Comparison of ENCODE assay signal across 8 cellular contexts in genomic region chr14:101721951-101722661, GRCh38. TPM values are rescaled to one million over a fixed set of nuclear protein-coding genes. Genes with fewer than 3 reads are reported as not detected.
DNase-seq lines count a peak whose midpoint lies in the region; ATAC-seq lines count a peak whose summit lies in the region.

No MANE protein-coding gene starts in this region.

- in situ Hi-C loops in KBM-7 (cut with MboI; ENCODE audit: low pct_unique_long_range_greater_than_20kb, low sequenced_read_pairs), result no loop called here

- intact Hi-C loops in sciatic nerve (cut with DNase I), result no loop called here

- H3K36me3 ChIP-seq in CD8-positive, alpha-beta memory T cell (ENCODE audit: insufficient read depth, low read length), result no peaks in the 10 kb centered on the region

- ATAC-seq in sciatic nerve, result peak; percentile 53

- no peaks in the 10 kb centered on the region for H3K9me3 Mint-ChIP-seq in CD8-positive, alpha-beta memory T cell

- no peaks in the 10 kb centered on the region for H3K9me3 ChIP-seq in CD8-positive, alpha-beta memory T cell (ENCODE audit: low read length)

- H3K27me3 ChIP-seq in CD8-positive, alpha-beta memory T cell (ENCODE audit: insufficient read depth, low read length, poor library complexity, severe bottlenecking), result no peaks in the 10 kb centered on the region

- CTCF ChIA-PET in CD8-positive, alpha-beta memory T cell (lab: Charles Lee), result interaction anchor here (0.5 to 2.9 kb wide), 13 partner anchors 9 to 891 kb away, joined by 3 to 29 read pairs (median 4); partner anchors contain the start of gene PPP2R5C

- peak overlapping the region; percentile 42 for H3K4me3 ChIP-seq in CD8-positive, alpha-beta memory T cell (ENCODE audit: low read length)

- peaks cover 52 to 79% (median 77%) of the 10 kb centered on the region in 3 donors for H3K4me1 Mint-ChIP-seq in CD8-positive, alpha-beta memory T cell

- peak overlapping the region; percentile 95 to 99 (median 97) for H3K27ac Mint-ChIP-seq in CD8-positive, alpha-beta memory T cell

- DNase-seq in CD8-positive, alpha-beta memory T cell, result peak; percentile 70 to 93 (median 89)
- peak; percentile 81 for DNase-seq in KBM-7
- DNase-seq in activated CD4-positive, alpha-beta T cell treated with anti-CD3 and anti-CD28 coated beads, Interleukin-2, amount 50 U/mL, for 4 hours, result peak; percentile 62 to 63
- peak; percentile 68 for DNase-seq in epithelial cell of prostate (ENCODE audit: low read depth, low spot score)
- DNase-seq in sciatic nerve (ENCODE audit: low spot score), result no peak
- no peak for DNase-seq in COLO668 (lab: John Stamatoyannopoulos, UW; ENCODE audit: unreplicated experiment)
- no peak for DNase-seq in NCI-H69 (lab: John Stamatoyannopoulos, UW)
- DNase-seq in HPDE6-E6E7 (ENCODE audit: extremely low spot score), result no peak

- peak overlapping the region; percentile 88 for H3K27ac ChIP-seq in CD8-positive, alpha-beta memory T cell (ENCODE audit: low read depth, low read length)
- peak overlapping the region; percentile 78 for H3K27ac ChIP-seq in epithelial cell of prostate

- no peaks in the 10 kb centered on the region for H3K36me3 Mint-ChIP-seq in CD8-positive, alpha-beta memory T cell

- peaks cover 56% of the 10 kb centered on the region for H3K4me1 ChIP-seq in CD8-positive, alpha-beta memory T cell (ENCODE audit: insufficient read depth, low read length)

- POLR2A ChIA-PET in CD8-positive, alpha-beta memory T cell (lab: Charles Lee), result interaction anchor here (0.6 to 2.7 kb wide), 17 partner anchors 9 to 1836 kb away, joined by 3 to 24 read pairs (median 6); partner anchors contain the start of gene MOK

- peaks cover 0 to 2% of the 10 kb centered on the region in 2 donors for H3K27me3 Mint-ChIP-seq in CD8-positive, alpha-beta memory T cell

- peak overlapping the region; percentile 64 to 87 (median 78) for H3K4me3 Mint-ChIP-seq in CD8-positive, alpha-beta memory T cell

RNA-seq across cellular contexts. Expression of gene PPP2R5C, which starts 39.4 kb away (rescaled TPM):
- 100 to 1,000 TPM; 278 to 307 TPM for total RNA-seq in CD8-positive, alpha-beta memory T cell
- polyA plus RNA-seq in CD8-positive, alpha-beta memory T cell, result 342 TPM
- total RNA-seq in sciatic nerve, result 144 TPM

Comparison
In these comparisons a context has a peak if more than half of its experiments do, and no peak if none do; other contexts are left out.
1. DNase-seq: peak in CD8-positive, alpha-beta memory T cell (5 of 5), KBM-7 (single experiment), activated CD4-positive, alpha-beta T cell treated with anti-CD3 and anti-CD28 coated beads, Interleukin-2, amount 50 U/mL, for 4 hours (2 of 2) and epithelial cell of prostate (single experiment); none in sciatic nerve (single experiment), COLO668 (single experiment), NCI-H69 (single experiment) and HPDE6-E6E7 (single experiment).